In the genomic region with DNA sequence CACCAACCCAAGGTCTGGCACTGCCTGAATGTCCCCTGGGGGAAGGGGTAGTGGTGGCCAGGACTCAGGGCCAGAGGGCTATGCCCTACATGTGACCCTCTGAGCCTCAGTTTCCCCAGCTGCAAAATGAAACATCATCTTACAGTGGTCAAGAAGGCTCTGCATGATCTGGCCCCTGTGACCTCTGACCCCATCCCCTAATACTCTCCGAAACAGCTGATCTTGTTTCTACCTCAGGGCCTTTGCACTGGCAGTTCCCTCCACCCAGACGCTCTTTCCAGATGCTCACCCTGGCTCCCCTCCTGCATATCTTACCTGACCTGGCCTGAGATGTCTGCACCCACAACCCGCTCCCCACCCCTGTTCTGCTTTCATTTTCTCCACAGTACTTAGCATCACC, we compare ENCODE assay signal across 32 cellular contexts. TPM values are rescaled to one million over a fixed set of nuclear protein-coding genes. Genes with fewer than 3 reads are reported as not detected.
"Had no signal": no experiment of that assay in that cellular context is flagged by ENCODE, and none has a peak within 500 bp of the region (broad histone marks: within the 10 kb centered on the region; RNA-seq: fewer than 3 reads in every experiment).

No MANE protein-coding gene starts in this region.

- H3K27me3 Mint-ChIP-seq: memory B cell; naive thymus-derived CD8-positive, alpha-beta T cell; progenitor cell of endocrine pancreas; stimulated activated memory B cell treated with anti-CD40 and anti-IgM and Interleukin-4, amounts not matched to agents 10 μg/mL and 1 μg/mL and 100 μg/mL, for 72 hours had no signal

- H3K27me3 ChIP-seq: neutrophil, ovary, right atrium auricular region, right lobe of liver, stomach, testis, thyroid gland, transverse colon, upper lobe of right lung had no signal

- H3K27ac Mint-ChIP-seq: memory B cell; nephron; progenitor cell of endocrine pancreas; stimulated activated memory B cell treated with anti-CD40 and anti-IgM and Interleukin-4, amounts not matched to agents 10 μg/mL and 1 μg/mL and 100 μg/mL, for 72 hours had no signal

- H3K4me3 ChIP-seq: left ventricle myocardium inferior, lung, ovary, right atrium auricular region, right lobe of liver, smooth muscle cell, stomach, testis, thyroid gland, transverse colon, upper lobe of right lung had no signal

- H3K36me3 Mint-ChIP-seq: memory B cell; naive thymus-derived CD8-positive, alpha-beta T cell; stimulated activated memory B cell treated with anti-CD40 and anti-IgM and Interleukin-4, amounts not matched to agents 10 μg/mL and 1 μg/mL and 100 μg/mL, for 72 hours had no signal

- H3K9me3 Mint-ChIP-seq: memory B cell; naive thymus-derived CD8-positive, alpha-beta T cell; nephron; neural crest cell; stimulated activated memory B cell treated with anti-CD40 and anti-IgM and Interleukin-4, amounts not matched to agents 10 μg/mL and 1 μg/mL and 100 μg/mL, for 72 hours had no signal

- H3K4me1 ChIP-seq: right lobe of liver had no signal

- H3K36me3 ChIP-seq: neutrophil, ovary, right lobe of liver, transverse colon had no signal

- H3K4me3 Mint-ChIP-seq: memory B cell; naive thymus-derived CD8-positive, alpha-beta T cell; nephron; neural crest cell; stimulated activated memory B cell treated with anti-CD40 and anti-IgM and Interleukin-4, amounts not matched to agents 10 μg/mL and 1 μg/mL and 100 μg/mL, for 72 hours had no signal

- H3K27ac ChIP-seq: left ventricle myocardium inferior, neutrophil, ovary, right atrium auricular region, right lobe of liver, stomach, testis, thyroid gland, transverse colon, upper lobe of right lung had no signal

- H3K4me1 Mint-ChIP-seq: nephron, neural crest cell had no signal

- DNase-seq: hypothalamus; islet precursor cell; left ventricle myocardium inferior; naive thymus-derived CD8-positive, alpha-beta T cell; occipital lobe; ovary; right lobe of liver; stimulated activated CD4-positive, alpha-beta T cell treated with anti-CD3 and anti-CD28 coated beads, Interleukin-1b, Interleukin-23, amount 100 ng/mL, for 48 hours; stimulated activated CD4-positive, alpha-beta T cell treated with anti-CD3 and anti-CD28 coated beads, Interleukin-2, amount 100 ng/mL, for 48 hours; stimulated activated CD4-positive, alpha-beta T cell treated with anti-CD3 and anti-CD28 coated beads, Interleukin-4, amount 100 ng/mL, for 4 hours; stimulated activated CD8-positive, alpha-beta memory T cell treated with anti-CD3 and anti-CD28 coated beads, Interleukin-4, amount 100 ng/mL, for 48 hours; stimulated activated naive CD8-positive, alpha-beta T cell treated with anti-CD3 and anti-CD28 coated beads, Interleukin-15, Interleukin-2, amounts not matched to agents 100 U/mL and 50 U/mL, for 24 hours; stomach; testis; thyroid gland; transverse colon; upper lobe of right lung had no signal

- H3K4me2 ChIP-seq: smooth muscle cell had no signal

- H3K9me3 ChIP-seq: left ventricle myocardium inferior, neutrophil, ovary, right atrium auricular region, right lobe of liver, stomach, testis, thyroid gland, transverse colon, upper lobe of right lung had no signal

- ATAC-seq: naive thymus-derived CD8-positive, alpha-beta T cell; right lobe of liver; stimulated activated memory B cell treated with anti-CD40 and anti-IgM and Interleukin-4, amounts not matched to agents 10 μg/mL and 1 μg/mL and 100 μg/mL, for 72 hours; stimulated activated naive CD8-positive, alpha-beta T cell treated with anti-CD3 and anti-CD28 coated beads, Interleukin-15, Interleukin-2, amounts not matched to agents 100 U/mL and 50 U/mL, for 24 hours; upper lobe of right lung had no signal

RNA-seq across cellular contexts. Expression of gene H1-8, which starts 41.7 kb away (rescaled TPM):
- total RNA-seq: kidney epithelial cell; left ventricle myocardium inferior; lower leg skin; lung; mucosa of gallbladder; naive thymus-derived CD8-positive, alpha-beta T cell; neural crest cell; occipital lobe; ovary; progenitor cell of endocrine pancreas; pulmonary artery endothelial cell; renal cortical epithelial cell; right atrium auricular region; right lobe of liver; skeletal muscle tissue; smooth muscle cell; stomach; thyroid gland; transverse colon; upper lobe of right lung had no signal
- polyA plus RNA-seq: lung; naive thymus-derived CD8-positive, alpha-beta T cell; smooth muscle cell; stomach had no signal

RNA-seq across cellular contexts. Expression of gene RHO, which starts 56.2 kb away (rescaled TPM):
- total RNA-seq: kidney epithelial cell, left ventricle myocardium inferior, lower leg skin, lung, mucosa of gallbladder, neural crest cell, occipital lobe, pulmonary artery endothelial cell, renal cortical epithelial cell, right atrium auricular region, right lobe of liver, skeletal muscle tissue, stomach, thyroid gland, transverse colon, upper lobe of right lung had no signal
- polyA plus RNA-seq: naive thymus-derived CD8-positive, alpha-beta T cell; ovary; smooth muscle cell; stomach had no signal
